Comparison of ENCODE assay signal across 14 cellular contexts in genomic region chr15:64017082-64017588, GRCh38. TPM values are rescaled to one million over a fixed set of nuclear protein-coding genes. Genes with fewer than 3 reads are reported as not detected.
DNase-seq lines count a peak whose midpoint lies in the region; ATAC-seq, FAIRE-seq and TF ChIP-seq lines count a peak whose summit lies in the region.
"Had no signal": no experiment of that assay in that cellular context is flagged by ENCODE, and none has a peak within 500 bp of the region (broad histone marks: within the 10 kb centered on the region; RNA-seq: fewer than 3 reads in every experiment).

No MANE protein-coding gene starts in this region.

- no peak overlapping the region for H2AFZ ChIP-seq in smooth muscle cell (ENCODE audit: low read depth)

- H3K79me2 ChIP-seq in smooth muscle cell (ENCODE audit: low read depth): no peaks in the 10 kb centered on the region

- no peaks in the 10 kb centered on the region for H3K36me3 ChIP-seq in kidney epithelial cell (ENCODE audit: control insufficient read depth, insufficient read depth, low read length)
- H3K36me3 ChIP-seq in smooth muscle cell (ENCODE audit: low read depth): no peaks in the 10 kb centered on the region
- H3K36me3 ChIP-seq: ovary had no signal

- TF ChIP-seq CTCF in kidney epithelial cell (IDR thresholded peaks at IDR 0.05; ENCODE audit: insufficient read depth, low read length, poor library complexity, severe bottlenecking): no peak
- no peak for TF ChIP-seq CTCF in smooth muscle cell (IDR thresholded peaks at IDR 0.05; ENCODE audit: borderline replicate concordance, insufficient read depth, poor library complexity, severe bottlenecking)

- POLR2A ChIA-PET in HEK293T (lab: Yijun Ruan, JAX): no interaction called here

- H3K27me3 ChIP-seq in kidney epithelial cell (ENCODE audit: control insufficient read depth, insufficient read depth, low read length) (no peaks in the 10 kb centered on the region), smooth muscle cell (ENCODE audit: low read depth) (no peaks in the 10 kb centered on the region)
- H3K27me3 ChIP-seq: ovary had no signal

- FAIRE-seq in urothelium cell line (lab: Jason Lieb, UNC): peak; percentile 68

- H3F3A ChIP-seq in smooth muscle cell (ENCODE audit: low read depth): no peaks in the 10 kb centered on the region

- H3K4me2 ChIP-seq in smooth muscle cell: no peak overlapping the region

- H3K4me3 ChIP-seq in kidney epithelial cell (ENCODE audit: low read depth, low read length): no peak overlapping the region
- no peak overlapping the region for H3K4me3 ChIP-seq in smooth muscle cell
- H3K4me3 ChIP-seq: ovary had no signal

- peaks cover 6% of the 10 kb centered on the region for H3K4me1 ChIP-seq in smooth muscle cell (ENCODE audit: low read depth)

- whole genome bisulfite sequencing in smooth muscle cell (ENCODE audit: low lambda C conversion rate): 88% methylated on average over 5 of the region's 5 CpGs

- DNase-seq in activated CD4-positive, CD25-positive, alpha-beta regulatory T cell (lab: John Stamatoyannopoulos, UW): no peak
- DNase-seq in SW480 (ENCODE audit: low spot score) (peak; percentile 77), kidney epithelial cell (ENCODE audit: low read depth) (peak; percentile 43), urothelium cell line (ENCODE audit: low spot score) (peak; percentile 76), HEK293T (ENCODE audit: extremely low spot score) (no peak), NCI-H1105 (lab: John Stamatoyannopoulos, UW) (no peak), smooth muscle cell (lab: John Stamatoyannopoulos, UW; ENCODE audit: unreplicated experiment) (no peak)
- DNase-seq: activated CD4-positive, alpha-beta T cell treated with anti-CD3 and anti-CD28 coated beads for 48 hours; activated naive CD4-positive, alpha-beta T cell treated with anti-CD3 and anti-CD28 coated beads for 36 hours; KBM-7; NCI-H345; ovary; stimulated activated CD4-positive, alpha-beta T cell treated with anti-CD3 and anti-CD28 coated beads, Interleukin-2, amount 100 ng/mL, for 48 hours had no signal

- H3K9ac ChIP-seq in smooth muscle cell (ENCODE audit: low read depth): no peak overlapping the region

- peak; percentile 38 to 80 for ATAC-seq in activated CD4-positive, CD25-positive, alpha-beta regulatory T cell treated with anti-CD3 and anti-CD28 coated beads, Interleukin-2, amount 50 U/mL, for 24 hours

- H3K9me3 ChIP-seq in smooth muscle cell (replicated peaks; ENCODE audit: low read depth): no peaks in the 10 kb centered on the region
- H3K9me3 ChIP-seq: ovary had no signal

- H4K20me1 ChIP-seq in smooth muscle cell (ENCODE audit: low read depth): no peaks in the 10 kb centered on the region

- CTCF ChIA-PET in HEK293T (lab: Yijun Ruan, JAX): no interaction called here

- H3K27ac ChIP-seq in smooth muscle cell (ENCODE audit: low read depth): no peak overlapping the region
- H3K27ac ChIP-seq: ovary had no signal

TF ChIP-seq in HEK293T, 16 proteins besides CTCF, POLR2A, EP300 and RAD21:
- TF ChIP-seq ELF4 (IDR thresholded peaks at IDR 0.05) (no peak), CTBP1 (IDR thresholded peaks at IDR 0.05; ENCODE audit: borderline replicate concordance) (no peak), TARDBP (IDR thresholded peaks at IDR 0.05) (no peak), SUZ12 (IDR thresholded peaks at IDR 0.05) (no peak), SP1 (IDR thresholded peaks at IDR 0.05) (no peak), NFRKB (IDR thresholded peaks at IDR 0.05) (no peak), ZNF384 (IDR thresholded peaks at IDR 0.05) (no peak), FOXA1 (IDR thresholded peaks at IDR 0.05) (no peak), FOXM1 (IDR thresholded peaks at IDR 0.05; ENCODE audit: borderline replicate concordance) (no peak), ARNT (IDR thresholded peaks at IDR 0.05) (no peak)

RNA-seq across cellular contexts. Expression of gene DAPK2, which starts 29.1 kb away (rescaled TPM):
- 0.21 and 1.4 TPM in 2 replicates for total RNA-seq in kidney epithelial cell
- not detected in 2 replicates for total RNA-seq in smooth muscle cell
- not detected in 2 replicates for polyA plus RNA-seq in smooth muscle cell

Comparison
In these comparisons a context has a peak if more than half of its experiments do, and no peak if none do; other contexts are left out.
1. DNase-seq: peak in SW480 (single experiment), kidney epithelial cell (single experiment) and urothelium cell line (single experiment); none in activated CD4-positive, CD25-positive, alpha-beta regulatory T cell (0 of 4), HEK293T (single experiment), NCI-H1105 (single experiment) and smooth muscle cell (single experiment).